Comparison of ENCODE assay signal across 1 cellular context in the genomic region with DNA sequence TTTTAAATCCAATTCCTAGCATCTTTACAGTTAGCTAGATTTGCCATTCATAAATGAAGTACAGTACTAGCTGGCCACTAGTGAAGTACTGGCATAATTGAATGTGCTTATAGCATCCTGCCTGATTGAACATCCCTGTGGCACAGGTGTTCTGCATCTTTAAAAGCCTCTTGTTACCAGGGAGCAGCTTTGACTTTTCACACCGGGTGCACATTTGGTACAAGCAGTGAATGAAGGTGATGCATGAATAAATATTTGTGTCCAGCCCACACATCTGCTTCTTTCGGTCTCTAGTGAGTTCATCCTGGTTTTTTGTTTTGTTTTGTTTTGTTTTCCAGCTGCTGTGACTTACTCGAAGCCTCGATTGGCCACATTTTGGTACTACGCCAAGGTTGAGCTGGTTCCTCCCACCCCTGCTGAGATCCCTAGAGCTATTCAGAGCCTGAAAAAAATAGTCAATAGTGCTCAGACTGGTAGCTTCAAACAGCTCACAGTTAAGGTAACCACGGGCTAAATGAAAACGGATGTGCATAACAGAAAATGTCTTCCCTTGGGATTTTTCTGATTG.
TF ChIP-seq lines count a peak whose summit lies in the region.

No MANE protein-coding gene starts in this region.

TF ChIP-seq in IMR-90, 13 proteins besides CTCF, POLR2A, EP300 and RAD21 (continued from another document):
- TF ChIP-seq FOS (IDR thresholded peaks at IDR 0.05; ENCODE audit: low read depth, low read length) (no peak), MAFK (IDR thresholded peaks at IDR 0.05; ENCODE audit: low read depth, low read length) (no peak), RCOR1 (IDR thresholded peaks at IDR 0.05; ENCODE audit: insufficient replicate concordance, low read length) (no peak), BHLHE40 (IDR thresholded peaks at IDR 0.05; ENCODE audit: low read depth, low read length) (no peak), MAZ (IDR thresholded peaks at IDR 0.05; ENCODE audit: borderline replicate concordance, low read depth, low read length) (no peak), CEBPB (IDR thresholded peaks at IDR 0.05; ENCODE audit: low read depth, low read length) (no peak)
- TF ChIP-seq, protein P1, sequence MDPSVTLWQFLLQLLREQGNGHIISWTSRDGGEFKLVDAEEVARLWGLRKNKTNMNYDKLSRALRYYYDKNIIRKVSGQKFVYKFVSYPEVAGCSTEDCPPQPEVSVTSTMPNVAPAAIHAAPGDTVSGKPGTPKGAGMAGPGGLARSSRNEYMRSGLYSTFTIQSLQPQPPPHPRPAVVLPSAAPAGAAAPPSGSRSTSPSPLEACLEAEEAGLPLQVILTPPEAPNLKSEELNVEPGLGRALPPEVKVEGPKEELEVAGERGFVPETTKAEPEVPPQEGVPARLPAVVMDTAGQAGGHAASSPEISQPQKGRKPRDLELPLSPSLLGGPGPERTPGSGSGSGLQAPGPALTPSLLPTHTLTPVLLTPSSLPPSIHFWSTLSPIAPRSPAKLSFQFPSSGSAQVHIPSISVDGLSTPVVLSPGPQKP (IDR thresholded peaks at IDR 0.05; ENCODE audit: borderline replicate concordance, low read depth, low read length) = no peak
- TF ChIP-seq, protein P2, sequence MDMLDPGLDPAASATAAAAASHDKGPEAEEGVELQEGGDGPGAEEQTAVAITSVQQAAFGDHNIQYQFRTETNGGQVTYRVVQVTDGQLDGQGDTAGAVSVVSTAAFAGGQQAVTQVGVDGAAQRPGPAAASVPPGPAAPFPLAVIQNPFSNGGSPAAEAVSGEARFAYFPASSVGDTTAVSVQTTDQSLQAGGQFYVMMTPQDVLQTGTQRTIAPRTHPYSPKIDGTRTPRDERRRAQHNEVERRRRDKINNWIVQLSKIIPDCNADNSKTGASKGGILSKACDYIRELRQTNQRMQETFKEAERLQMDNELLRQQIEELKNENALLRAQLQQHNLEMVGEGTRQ (IDR thresholded peaks at IDR 0.05; ENCODE audit: low read depth, low read length) = no peak
